In the genomic region with DNA sequence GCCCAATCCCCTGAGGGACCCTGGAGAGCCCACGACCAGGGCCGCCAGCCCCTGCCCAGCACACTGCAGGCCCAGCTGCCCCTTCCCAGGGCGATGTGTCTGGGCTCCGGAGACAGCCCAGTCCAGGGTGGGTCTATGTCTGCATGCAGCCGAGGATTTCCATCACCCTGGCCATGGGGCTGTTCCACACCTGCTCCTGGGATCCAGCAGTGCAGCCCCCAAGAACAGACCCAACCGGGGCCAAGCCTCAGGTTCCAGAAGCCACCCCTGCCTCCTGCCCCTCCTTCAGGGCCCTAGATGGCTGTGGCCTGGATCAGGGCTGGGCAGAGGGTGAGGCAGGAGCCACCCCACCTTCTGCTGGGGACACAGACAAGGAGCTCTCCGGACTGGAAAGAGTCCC, we compare ENCODE assay signal across 23 cellular contexts. TPM values are rescaled to one million over a fixed set of nuclear protein-coding genes. Genes with fewer than 3 reads are reported as not detected.
"Had no signal": no experiment of that assay in that cellular context is flagged by ENCODE, and none has a peak within 500 bp of the region (broad histone marks: within the 10 kb centered on the region; RNA-seq: fewer than 3 reads in every experiment).

No MANE protein-coding gene starts in this region.

- H3K4me3 ChIP-seq: SJCRH30 had no signal

- H3K4me3 Mint-ChIP-seq: activated CD4-positive, alpha-beta memory T cell treated with anti-CD3 and anti-CD28 coated beads for 36 hours; activated CD4-positive, alpha-beta T cell treated with anti-CD3 and anti-CD28 coated beads, Interleukin-2, amount 10 ng/mL, durations not matched to agents 7 days and 5 days; activated naive CD8-positive, alpha-beta T cell treated with anti-CD3 and anti-CD28 coated beads, Interleukin-2, amount 50 U/mL, for 24 hours; activated T-cell treated with anti-CD3 and anti-CD28 coated beads, Interleukin-2, amount 50 U/mL, for 4 hours; brain; T-helper 1 cell treated with Interleukin-12 subunit alpha and Interleukin-12 subunit beta and Interleukin-4 antibody, amounts not matched to agents 30 μg/mL and 1 μg/mL, for 36 hours had no signal

- DNase-seq: activated CD4-positive, alpha-beta memory T cell treated with anti-CD3 and anti-CD28 coated beads for 36 hours; activated CD4-positive, alpha-beta T cell treated with anti-CD3 and anti-CD28 coated beads, Interleukin-2, amount 10 ng/mL, durations not matched to agents 7 days and 5 days; activated CD4-positive, CD25-positive, alpha-beta regulatory T cell; activated CD8-positive, alpha-beta memory T cell treated with anti-CD3 and anti-CD28 coated beads for 24 hours; activated effector memory CD4-positive, alpha-beta T cell treated with anti-CD3 and anti-CD28 coated beads, Interleukin-2, amount 50 U/mL, for 16 hours; activated naive CD4-positive, alpha-beta T cell treated with Interleukin-2 at 50 U/mL for 16 hours; activated naive CD8-positive, alpha-beta T cell treated with anti-CD3 and anti-CD28 coated beads, Interleukin-2, amount 50 U/mL, for 24 hours; activated T-cell treated with anti-CD3 and anti-CD28 coated beads, Interleukin-2, amount 50 U/mL, for 4 hours; amniotic stem cell; Karpas-422; MM.1S; NCI-H1105; NCI-H1436; NCI-H187 treated with DMSO at 0.1 percent for 48 hours; NCI-H2081 treated with DMSO at 0.1 percent for 48 hours; NCI-H446; NCI-H524; SJCRH30 had no signal

- H3K27ac ChIP-seq: SJCRH30, VCaP had no signal

- H3K4me1 Mint-ChIP-seq: activated CD4-positive, alpha-beta T cell treated with anti-CD3 and anti-CD28 coated beads, Interleukin-2, amount 10 ng/mL, durations not matched to agents 7 days and 5 days; activated naive CD8-positive, alpha-beta T cell treated with anti-CD3 and anti-CD28 coated beads, Interleukin-2, amount 50 U/mL, for 24 hours had no signal

- H3K9me3 Mint-ChIP-seq: activated CD4-positive, alpha-beta memory T cell treated with anti-CD3 and anti-CD28 coated beads for 36 hours; activated CD4-positive, alpha-beta T cell treated with anti-CD3 and anti-CD28 coated beads, Interleukin-2, amount 10 ng/mL, durations not matched to agents 7 days and 5 days; activated naive CD4-positive, alpha-beta T cell treated with anti-CD3 and anti-CD28 coated beads, Interleukin-2, amount 50 U/mL, for 72 hours; activated naive CD8-positive, alpha-beta T cell treated with anti-CD3 and anti-CD28 coated beads, Interleukin-2, amount 50 U/mL, for 24 hours; activated T-cell treated with anti-CD3 and anti-CD28 coated beads, Interleukin-2, amount 50 U/mL, for 4 hours; T-helper 1 cell treated with Interleukin-12 subunit alpha and Interleukin-12 subunit beta and Interleukin-4 antibody, amounts not matched to agents 30 μg/mL and 1 μg/mL, for 36 hours had no signal

- H3K27ac Mint-ChIP-seq: activated CD4-positive, alpha-beta memory T cell treated with anti-CD3 and anti-CD28 coated beads for 36 hours; activated CD4-positive, alpha-beta T cell treated with anti-CD3 and anti-CD28 coated beads, Interleukin-2, amount 10 ng/mL, durations not matched to agents 7 days and 5 days; activated naive CD4-positive, alpha-beta T cell treated with anti-CD3 and anti-CD28 coated beads, Interleukin-2, amount 50 U/mL, for 72 hours; activated naive CD8-positive, alpha-beta T cell treated with anti-CD3 and anti-CD28 coated beads, Interleukin-2, amount 50 U/mL, for 24 hours; T-helper 1 cell treated with Interleukin-12 subunit alpha and Interleukin-12 subunit beta and Interleukin-4 antibody, amounts not matched to agents 30 μg/mL and 1 μg/mL, for 36 hours had no signal

- H3K27me3 Mint-ChIP-seq: activated CD4-positive, alpha-beta T cell treated with anti-CD3 and anti-CD28 coated beads, Interleukin-2, amount 10 ng/mL, durations not matched to agents 7 days and 5 days; activated naive CD8-positive, alpha-beta T cell treated with anti-CD3 and anti-CD28 coated beads, Interleukin-2, amount 50 U/mL, for 24 hours had no signal

- H3K36me3 ChIP-seq: SJCRH30 had no signal

- H3K36me3 Mint-ChIP-seq: activated CD4-positive, alpha-beta memory T cell treated with anti-CD3 and anti-CD28 coated beads for 36 hours; activated naive CD4-positive, alpha-beta T cell treated with anti-CD3 and anti-CD28 coated beads, Interleukin-2, amount 50 U/mL, for 72 hours; brain had no signal

- H3K9me3 ChIP-seq: SJCRH30 had no signal

- ATAC-seq: activated naive CD4-positive, alpha-beta T cell treated with anti-CD3 and anti-CD28 coated beads, Interleukin-2, amount 50 U/mL, for 72 hours; activated naive CD8-positive, alpha-beta T cell treated with anti-CD3 and anti-CD28 coated beads, Interleukin-2, amount 50 U/mL, for 24 hours; activated T-cell treated with anti-CD3 and anti-CD28 coated beads, Interleukin-2, amount 50 U/mL, for 4 hours had no signal

- H3K4me1 ChIP-seq: SJCRH30 had no signal

RNA-seq across cellular contexts. Expression of gene C14orf180, which starts 11.5 kb away (rescaled TPM):
- total RNA-seq: activated CD4-positive, alpha-beta memory T cell treated with anti-CD3 and anti-CD28 coated beads for 36 hours; activated CD4-positive, alpha-beta T cell treated with anti-CD3 and anti-CD28 coated beads, Interleukin-2, amount 10 ng/mL, durations not matched to agents 7 days and 5 days; activated naive CD4-positive, alpha-beta T cell treated with anti-CD3 and anti-CD28 coated beads, Interleukin-2, amount 50 U/mL, for 72 hours; activated T-cell treated with anti-CD3 and anti-CD28 coated beads, Interleukin-2, amount 50 U/mL, for 4 hours; astrocyte; SJCRH30 had no signal

RNA-seq across cellular contexts. Expression of gene TMEM179, which starts 13.5 kb away (rescaled TPM):
- total RNA-seq: activated CD4-positive, alpha-beta memory T cell treated with anti-CD3 and anti-CD28 coated beads for 36 hours; activated CD4-positive, alpha-beta T cell treated with anti-CD3 and anti-CD28 coated beads, Interleukin-2, amount 10 ng/mL, durations not matched to agents 7 days and 5 days; activated T-cell treated with anti-CD3 and anti-CD28 coated beads, Interleukin-2, amount 50 U/mL, for 4 hours; SJCRH30 had no signal
